In the genomic region with DNA sequence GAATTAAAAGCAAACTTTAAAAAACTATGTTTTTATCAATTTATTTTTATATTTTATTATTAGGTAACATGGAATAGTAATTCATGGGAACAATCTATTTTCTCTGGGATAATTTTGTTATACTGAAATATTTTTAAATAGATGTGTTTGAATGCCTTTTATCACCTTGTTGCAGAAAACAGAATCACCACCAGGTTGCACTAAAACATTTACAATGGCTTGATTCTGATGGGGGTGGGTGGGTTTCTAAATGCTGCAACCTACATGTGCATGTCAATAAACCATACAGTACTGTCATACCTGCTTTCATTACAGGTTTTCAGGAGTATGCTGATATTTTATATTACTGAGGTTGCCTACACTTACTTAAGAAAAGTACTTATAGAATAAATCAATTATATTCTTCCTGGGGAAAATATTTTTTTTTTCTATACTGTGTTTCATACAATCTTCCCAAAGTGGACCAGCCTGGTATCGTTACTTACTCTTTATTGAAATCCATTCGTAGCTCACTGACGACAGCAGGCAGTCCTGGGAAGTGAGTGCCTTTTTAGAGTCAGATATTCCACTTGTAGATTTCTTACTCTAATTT, we compare ENCODE assay signal across 1 cellular context.
TF ChIP-seq lines count a peak whose summit lies in the region.

No MANE protein-coding gene starts in this region.

TF ChIP-seq in HCT116, 20 proteins besides CTCF, POLR2A, EP300 and RAD21:
- TF ChIP-seq SRF (IDR thresholded peaks at IDR 0.05; ENCODE audit: low read depth): no peak
- TF ChIP-seq ZFX (IDR thresholded peaks at IDR 0.05): no peak
- no peak for TF ChIP-seq ELF1 (IDR thresholded peaks at IDR 0.05; ENCODE audit: borderline replicate concordance, low read depth)
- TF ChIP-seq CBX3 (IDR thresholded peaks at IDR 0.05; ENCODE audit: low read depth): no peak
- no peak for TF ChIP-seq TCF7L2 (IDR thresholded peaks at IDR 0.05; ENCODE audit: borderline replicate concordance, extremely low read depth, insufficient read depth, insufficient read length)
